In the genomic region with DNA sequence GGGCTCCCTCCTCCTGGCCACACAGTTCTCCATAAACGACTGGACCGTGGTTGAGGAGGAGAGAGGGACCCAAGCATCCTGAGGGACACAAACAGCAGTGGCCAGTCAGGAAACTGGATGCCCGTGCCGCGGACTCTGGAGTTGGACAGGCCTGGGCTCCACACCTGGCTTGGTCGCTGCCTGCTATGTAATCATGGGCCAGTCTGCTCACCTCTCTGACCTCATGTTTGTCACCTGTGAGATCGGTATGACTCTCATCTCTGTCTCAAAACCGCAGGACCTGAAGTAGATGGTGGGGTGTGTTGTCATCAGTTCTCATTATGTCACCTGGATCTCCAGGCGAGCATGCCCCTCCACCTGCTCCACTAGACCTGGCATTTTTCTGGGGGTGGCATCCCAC, we compare ENCODE assay signal across 13 cellular contexts. TPM values are rescaled to one million over a fixed set of nuclear protein-coding genes. Genes with fewer than 3 reads are reported as not detected.
DNase-seq lines count a peak whose midpoint lies in the region; ATAC-seq and TF ChIP-seq lines count a peak whose summit lies in the region.
"Had no signal": no experiment of that assay in that cellular context is flagged by ENCODE, and none has a peak within 500 bp of the region (broad histone marks: within the 10 kb centered on the region; RNA-seq: fewer than 3 reads in every experiment).

No MANE protein-coding gene starts in this region.

- H3K4me1 ChIP-seq in SK-N-SH (ENCODE audit: control insufficient read depth in 1 of 2, insufficient read depth in 2 of 2, low read depth in 1 of 2, low read length in 1 of 2) (peaks cover 71 to 99% of the 10 kb centered on the region in 2 experiments), adrenal gland (replicated peaks in 1 of 2) (peaks cover 72 to 87% of the 10 kb centered on the region in 2 donors), muscle layer of duodenum (ENCODE audit: control insufficient read depth in 1 of 2, insufficient read depth in 2 of 2, low read length in 2 of 2) (peaks cover 58 to 65% of the 10 kb centered on the region in 2 donors), tibial artery (peaks cover 7 to 100% (median 91%) of the 10 kb centered on the region in 4 donors)

- H3K36me3 ChIP-seq in SK-N-SH (replicated peaks in 1 of 2; ENCODE audit: control insufficient read depth in 1 of 2, insufficient read depth in 2 of 2, low read length in 1 of 2): peaks cover 0 to 5% of the 10 kb centered on the region in 2 experiments
- H3K36me3 ChIP-seq in adrenal gland (replicated peaks in 1 of 2): no peaks in the 10 kb centered on the region
- no peaks in the 10 kb centered on the region for H3K36me3 ChIP-seq in muscle layer of duodenum (ENCODE audit: control insufficient read depth in 1 of 2, insufficient read depth in 2 of 2, low read length in 2 of 2)
- no peaks in the 10 kb centered on the region for H3K36me3 ChIP-seq in tibial artery
- H3K36me3 ChIP-seq: colonic mucosa had no signal

- CTCF ChIA-PET in SK-N-SH (lab: Yijun Ruan, JAX): interaction anchor here (2.0 to 20.6 kb wide), 4 partner anchors 11 to 105 kb away, joined by 6 to 204 read pairs (median 99); no protein-coding TSS in a partner anchor

- 0 out of 2 replicates have a peak overlapping the region, but pooled peaks have one; percentile 9 for H3K4me2 ChIP-seq in SK-N-SH

- POLR2A ChIA-PET in SK-N-SH (lab: Yijun Ruan, JAX): no interaction called here

- TF ChIP-seq POLR2A in adrenal gland (IDR thresholded peaks at IDR 0.05): no peak

- no peak overlapping the region for H3K9ac ChIP-seq in SK-N-SH

- ATAC-seq in SK-N-SH treated with all-trans-retinoic acid at 6 μM for 48 hours: no peak
- ATAC-seq: activated CD4-positive, CD25-positive, alpha-beta regulatory T cell treated with anti-CD3 and anti-CD28 coated beads, Interleukin-2, amount 50 U/mL, for 24 hours had no signal

- DNase-seq in SK-N-SH: no peak
- no peak for DNase-seq in adrenal gland
- no peak for DNase-seq in tibial artery
- DNase-seq in inferior parietal cortex (ENCODE audit: extremely low spot score): no peak
- DNase-seq in GOT3 (lab: John Stamatoyannopoulos, UW): no peak
- no peak for DNase-seq in stimulated activated CD8-positive, alpha-beta memory T cell treated with anti-CD3 and anti-CD28 coated beads, Interleukin-4, amount 100 ng/mL, for 48 hours
- DNase-seq: 8988T; activated effector memory CD4-positive, alpha-beta T cell treated with anti-CD3 and anti-CD28 coated beads, Interleukin-2, amount 50 U/mL, for 16 hours; colonic mucosa; NCI-H1417 treated with DMSO at 0.1 percent for 48 hours had no signal

- H3K9me3 ChIP-seq in SK-N-SH (no peaks in the 10 kb centered on the region), adrenal gland (replicated peaks in 1 of 3) (no peaks in the 10 kb centered on the region), muscle layer of duodenum (ENCODE audit: control insufficient read depth in 1 of 2, low read length in 2 of 2) (no peaks in the 10 kb centered on the region), tibial artery (no peaks in the 10 kb centered on the region)
- H3K9me3 ChIP-seq: colonic mucosa had no signal

- H3K4me3 ChIP-seq in SK-N-SH (ENCODE audit: low read depth in 2 of 2, low read length in 1 of 2) (no peak overlapping the region), adrenal gland (no peak overlapping the region), muscle layer of duodenum (ENCODE audit: low read depth in 1 of 2, low read length in 2 of 2) (no peak overlapping the region), tibial artery (no peak overlapping the region)
- H3K4me3 ChIP-seq: colonic mucosa had no signal

- intact Hi-C loops in adrenal gland (cut with DNase I) (no loop called here), tibial artery (cut with DNase I; ENCODE audit: low total_unique reads) (no loop called here)

- H3K9me2 ChIP-seq in SK-N-SH: no peaks in the 10 kb centered on the region

- H3K79me2 ChIP-seq in SK-N-SH (ENCODE audit: insufficient read depth): peaks cover 97% of the 10 kb centered on the region

- peak overlapping the region; percentile 96 to 99; a peak in 3 of 4 replicates for H3K27ac ChIP-seq in SK-N-SH (ENCODE audit: low read depth in 2 of 2, low read length in 1 of 2)
- peak overlapping the region in 4 of 5 donors; percentile 70 to 97 (median 89) for H3K27ac ChIP-seq in adrenal gland
- peak overlapping the region; percentile 86 for H3K27ac ChIP-seq in muscle layer of duodenum (ENCODE audit: low read length)
- H3K27ac ChIP-seq in tibial artery: peak overlapping the region; percentile 88 to 94
- H3K27ac ChIP-seq: colonic mucosa had no signal

- TF ChIP-seq RAD21 in SK-N-SH (IDR thresholded peaks at IDR 0.05; ENCODE audit: low read length): no peak

- WGBS in SK-N-SH (ENCODE audit: low lambda C conversion rate): 97% methylated on average over 7 of the region's 9 CpGs
- WGBS in adrenal gland, 4 donors: 73 to 100% (median 87%) methylated on average over 3 to 9 of the region's 9 CpGs

- peaks cover 45% of the 10 kb centered on the region for H3F3A ChIP-seq in SK-N-SH (replicated peaks; ENCODE audit: insufficient read depth)

- no peak for TF ChIP-seq EP300 in SK-N-SH (IDR thresholded peaks at IDR 0.05; ENCODE audit: borderline replicate concordance in 1 of 2, low read depth in 1 of 2, low read length in 1 of 2)

- no peak for TF ChIP-seq CTCF in SK-N-SH (IDR thresholded peaks at IDR 0.05)
- TF ChIP-seq CTCF in adrenal gland (IDR thresholded peaks at IDR 0.05): no peak
- TF ChIP-seq CTCF in tibial artery (IDR thresholded peaks at IDR 0.05): no peak

- peaks cover 42% of the 10 kb centered on the region for H4K20me1 ChIP-seq in SK-N-SH (ENCODE audit: insufficient read depth)

- H2AFZ ChIP-seq in SK-N-SH (ENCODE audit: low read depth): no peak overlapping the region

- H3K27me3 ChIP-seq in SK-N-SH (ENCODE audit: insufficient read depth) (no peaks in the 10 kb centered on the region), adrenal gland (no peaks in the 10 kb centered on the region), muscle layer of duodenum (ENCODE audit: low read depth, low read length) (no peaks in the 10 kb centered on the region), tibial artery (no peaks in the 10 kb centered on the region)
- H3K27me3 ChIP-seq: colonic mucosa had no signal

TF ChIP-seq in SK-N-SH, 30 proteins besides CTCF, POLR2A, EP300 and RAD21:
- TF ChIP-seq FOXJ3 (CRISPR knock-in tag; IDR thresholded peaks at IDR 0.05): no peak
- TF ChIP-seq NRF1 (IDR thresholded peaks at IDR 0.05; ENCODE audit: low read depth, low read length): no peak
- no peak for TF ChIP-seq FOXM1 (IDR thresholded peaks at IDR 0.05; ENCODE audit: low read depth)
- TF ChIP-seq, protein P1, sequence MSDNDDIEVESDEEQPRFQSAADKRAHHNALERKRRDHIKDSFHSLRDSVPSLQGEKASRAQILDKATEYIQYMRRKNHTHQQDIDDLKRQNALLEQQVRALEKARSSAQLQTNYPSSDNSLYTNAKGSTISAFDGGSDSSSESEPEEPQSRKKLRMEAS (IDR thresholded peaks at IDR 0.05; ENCODE audit: low read depth): no peak
- TF ChIP-seq SMC3 (IDR thresholded peaks at IDR 0.05; ENCODE audit: low read depth, low read length): no peak
- TF ChIP-seq TCF12 (IDR thresholded peaks at IDR 0.05): no peak
- TF ChIP-seq TAF1 (IDR thresholded peaks at IDR 0.05; ENCODE audit: borderline replicate concordance, low read depth, low read length): no peak
- no peak for TF ChIP-seq GABPA (IDR thresholded peaks at IDR 0.05; ENCODE audit: low read depth)
- no peak for TF ChIP-seq NFIC (IDR thresholded peaks at IDR 0.05; ENCODE audit: borderline replicate concordance)
TF ChIP-seq in SK-N-SH: peak in this region for 0.

TF ChIP-seq in SK-N-SH treated with all-trans-retinoic acid at 6 μM for 48 hours, 23 proteins besides CTCF, POLR2A, EP300 and RAD21 (continues in another document):
- TF ChIP-seq CSRNP3 (CRISPR knock-in tag; IDR thresholded peaks at IDR 0.05) (no peak), BACH2 (CRISPR knock-in tag; IDR thresholded peaks at IDR 0.05; ENCODE audit: borderline replicate concordance) (no peak), CREB5 (CRISPR knock-in tag; IDR thresholded peaks at IDR 0.05; ENCODE audit: low read depth) (no peak)

RNA-seq across cellular contexts. Expression of gene CXXC5, which starts 14.5 kb away (rescaled TPM):
- polyA plus RNA-seq in SK-N-SH (2012; rRNA removed): 47.4 and 52.9 TPM in 2 replicates
- 32.6 and 46.5 TPM in 2 replicates for polyA plus RNA-seq in SK-N-SH (2012; cell fraction: cytosol; rRNA removed)
- polyA plus RNA-seq in SK-N-SH (2012; cell fraction: nucleus; rRNA removed): 35.1 and 38.6 TPM in 2 replicates
- total RNA-seq in adrenal gland: 10 to 100 TPM; 33.5 to 79.3 (median 42.4) TPM
- polyA plus RNA-seq in adrenal gland: 10 to 100 TPM; 17.7 to 29.8 (median 27.8) TPM
